In the genomic region with DNA sequence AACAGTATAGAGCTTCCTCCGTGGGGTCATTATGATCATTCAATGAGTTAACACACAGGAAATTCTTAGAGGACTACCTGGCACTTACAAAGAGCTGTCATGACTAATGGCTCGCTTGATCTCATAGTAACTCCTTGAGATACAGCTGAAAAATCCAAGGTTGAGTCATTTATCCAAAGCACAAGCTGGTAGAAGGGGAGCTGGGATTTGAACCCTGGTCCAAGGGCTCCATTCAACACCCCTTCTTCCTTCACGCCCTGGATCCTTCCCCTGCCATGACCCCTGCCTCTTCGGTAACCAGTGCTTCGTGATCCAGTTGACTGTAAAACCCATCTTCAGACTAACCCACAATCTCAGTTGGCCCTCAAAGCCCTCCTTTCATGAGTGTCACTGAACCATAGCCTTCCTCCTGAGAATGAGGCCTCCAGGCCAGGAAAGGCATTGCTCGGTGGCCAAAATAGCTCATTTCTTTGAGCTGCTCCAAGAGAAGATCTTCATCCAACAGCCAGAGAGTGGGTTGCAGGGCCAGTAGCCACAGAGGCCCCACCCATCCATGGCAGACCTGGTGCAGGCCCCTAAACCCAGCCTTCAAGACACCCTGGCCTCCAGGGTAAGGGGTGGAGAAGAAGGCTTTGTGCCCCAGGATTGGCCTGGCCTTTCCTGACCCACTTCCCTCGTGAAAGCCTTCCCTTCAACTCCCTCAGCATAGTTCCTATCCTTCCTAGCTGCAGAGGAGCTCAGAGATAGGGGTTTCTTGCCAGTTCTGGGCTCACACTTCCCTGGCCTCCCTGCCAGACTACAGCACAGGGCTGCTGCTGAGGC, we compare ENCODE assay signal across 8 cellular contexts. TPM values are rescaled to one million over a fixed set of nuclear protein-coding genes. Genes with fewer than 3 reads are reported as not detected.
A peak's percentile ranks its signal among the peaks of the same experiment; 100 is the strongest.
DNase-seq lines count a peak whose midpoint lies in the region; ATAC-seq and TF ChIP-seq lines count a peak whose summit lies in the region.

No MANE protein-coding gene starts in this region.

- no peak for TF ChIP-seq RAD21 in liver (IDR thresholded peaks at IDR 0.05)

- TF ChIP-seq CTCF in body of pancreas (IDR thresholded peaks at IDR 0.05) (no peak), liver (IDR thresholded peaks at IDR 0.05; ENCODE audit: low read depth, low read length, missing input control) (no peak), type B pancreatic cell (conservative IDR thresholded peaks at IDR 0.05) (no peak), endothelial cell (IDR thresholded peaks at IDR 0.05; ENCODE audit: unreplicated experiment) (no peak)

- H3K9ac ChIP-seq in liver (ENCODE audit: low read depth in 1 of 2, low read length in 2 of 2): peak overlapping the region in 1 of 2 donors; percentile 29

- H3K27me3 ChIP-seq in body of pancreas (no peaks in the 10 kb centered on the region), liver (ENCODE audit: control insufficient read depth in 4 of 4, insufficient read depth in 4 of 4, low read length in 3 of 4) (no peaks in the 10 kb centered on the region)

- H3K27me3 Mint-ChIP-seq in activated CD4-positive, alpha-beta T cell treated with anti-CD3 and anti-CD28 coated beads, Interleukin-2, amount 10 ng/mL, durations not matched to agents 24 days and 14 days: no peaks in the 10 kb centered on the region
- peaks cover 20% of the 10 kb centered on the region for H3K27me3 Mint-ChIP-seq in type B pancreatic cell
- peaks cover 9% of the 10 kb centered on the region for H3K27me3 Mint-ChIP-seq in endothelial cell (ENCODE audit: unreplicated experiment)

- H3K4me1 ChIP-seq in body of pancreas: peaks cover 87% of the 10 kb centered on the region
- peaks cover 7 to 59% (median 28%) of the 10 kb centered on the region in 4 donors for H3K4me1 ChIP-seq in liver (ENCODE audit: control insufficient read depth in 4 of 4, insufficient read depth in 4 of 4, low read length in 3 of 4)

- peak overlapping the region; percentile 95 to 100 (median 98) for H3K27ac ChIP-seq in body of pancreas
- peak overlapping the region; percentile 91 to 97 for H3K27ac ChIP-seq in liver (ENCODE audit: low read depth in 1 of 2, low read length in 2 of 2)

- intact Hi-C loops in activated CD4-positive, alpha-beta T cell treated with anti-CD3 and anti-CD28 coated beads, Interleukin-2, amount 10 ng/mL, durations not matched to agents 24 days and 14 days (cut with micrococcal nuclease): loop anchor here (5.0 kb wide), 3 partner anchors 32 to 418 kb away; no protein-coding TSS in a partner anchor
- intact Hi-C loops in body of pancreas (cut with DNase I): no loop called here

- H3K27ac Mint-ChIP-seq in activated CD4-positive, alpha-beta T cell treated with anti-CD3 and anti-CD28 coated beads, Interleukin-2, amount 10 ng/mL, durations not matched to agents 24 days and 14 days: peak overlapping the region; percentile 88
- H3K27ac Mint-ChIP-seq in type B pancreatic cell (peak overlapping the region; percentile 99), endothelial cell (ENCODE audit: unreplicated experiment) (no peak overlapping the region)

- no peaks in the 10 kb centered on the region for H3K9me3 Mint-ChIP-seq in activated CD4-positive, alpha-beta T cell treated with anti-CD3 and anti-CD28 coated beads, Interleukin-2, amount 10 ng/mL, durations not matched to agents 24 days and 14 days
- H3K9me3 Mint-ChIP-seq in type B pancreatic cell (peaks cover 3% of the 10 kb centered on the region), endothelial cell (ENCODE audit: unreplicated experiment) (no peaks in the 10 kb centered on the region)

- DNase-seq in activated CD4-positive, alpha-beta T cell treated with anti-CD3 and anti-CD28 coated beads, Interleukin-2, amount 10 ng/mL, durations not matched to agents 24 days and 14 days: no peak
- no peak for DNase-seq in activated CD4-positive, alpha-beta T cell treated with anti-CD3 and anti-CD28 coated beads for 1 hour
- DNase-seq in body of pancreas: peak; percentile 35 to 50 (median 40)
- DNase-seq in type B pancreatic cell (ENCODE audit: extremely low spot score, unreplicated experiment): peak; percentile 62
- no peak for DNase-seq in NCI-H1105 treated with DMSO at 0.1 percent for 48 hours (lab: John Stamatoyannopoulos, UW)
- no peak for DNase-seq in endothelial cell (ENCODE audit: low spot score)
- no peak for DNase-seq in retina

- H3K9me3 ChIP-seq in body of pancreas (no peaks in the 10 kb centered on the region), liver (ENCODE audit: control insufficient read depth in 4 of 4, low read length in 3 of 4) (no peaks in the 10 kb centered on the region)

- H3K4me3 ChIP-seq in body of pancreas (no peak overlapping the region), liver (ENCODE audit: low read depth in 1 of 3, low read length in 3 of 3) (no peak overlapping the region)

- TF ChIP-seq POLR2A in body of pancreas (IDR thresholded peaks at IDR 0.05): no peak

- peaks cover 42% of the 10 kb centered on the region for H3K36me3 Mint-ChIP-seq in activated CD4-positive, alpha-beta T cell treated with anti-CD3 and anti-CD28 coated beads, Interleukin-2, amount 10 ng/mL, durations not matched to agents 24 days and 14 days (ENCODE audit: low read depth)
- H3K36me3 Mint-ChIP-seq in type B pancreatic cell: peaks cover 36% of the 10 kb centered on the region
- H3K36me3 Mint-ChIP-seq in endothelial cell (ENCODE audit: low read depth, unreplicated experiment): peaks cover 35% of the 10 kb centered on the region

- ATAC-seq in body of pancreas: no peak

- peaks cover 83% of the 10 kb centered on the region for H3K4me1 Mint-ChIP-seq in activated CD4-positive, alpha-beta T cell treated with anti-CD3 and anti-CD28 coated beads, Interleukin-2, amount 10 ng/mL, durations not matched to agents 24 days and 14 days
- H3K4me1 Mint-ChIP-seq in type B pancreatic cell (ENCODE audit: unreplicated experiment) (peaks cover 49% of the 10 kb centered on the region), endothelial cell (ENCODE audit: unreplicated experiment) (peaks cover 50% of the 10 kb centered on the region)

- H3K36me3 ChIP-seq in body of pancreas (replicated peaks in 1 of 2; ENCODE audit: insufficient read depth in 1 of 2, low read depth in 2 of 2) (peaks cover 0 to 9% of the 10 kb centered on the region in 2 donors), liver (ENCODE audit: control insufficient read depth in 4 of 4, insufficient read depth in 3 of 4, low read depth in 1 of 4, low read length in 3 of 4) (peaks cover 0 to 5% (median 1%) of the 10 kb centered on the region in 4 donors)

- WGBS in body of pancreas, 2 donors: 66 to 72% methylated on average over 6 to 7 of the region's 7 CpGs
- WGBS in liver: 65% methylated on average over 7 of the region's 7 CpGs

- H3K4me3 Mint-ChIP-seq in activated CD4-positive, alpha-beta T cell treated with anti-CD3 and anti-CD28 coated beads, Interleukin-2, amount 10 ng/mL, durations not matched to agents 24 days and 14 days: peak overlapping the region; percentile 80
- H3K4me3 Mint-ChIP-seq in type B pancreatic cell (no peak overlapping the region), endothelial cell (ENCODE audit: unreplicated experiment) (no peak overlapping the region)

TF ChIP-seq in liver, 16 proteins besides CTCF, POLR2A, EP300 and RAD21 (continues in another document):
- TF ChIP-seq FOXA2 (IDR thresholded peaks at IDR 0.05) (no peak), NR2F2 (IDR thresholded peaks at IDR 0.05) (no peak), ZBTB33 (IDR thresholded peaks at IDR 0.05) (no peak), YY1 (IDR thresholded peaks at IDR 0.05) (no peak), FOXA1 (IDR thresholded peaks at IDR 0.05) (no peak), EGR1 (IDR thresholded peaks at IDR 0.05; ENCODE audit: low read depth in 2 of 2) (no peak), JUND (IDR thresholded peaks at IDR 0.05) (no peak), MAX (IDR thresholded peaks at IDR 0.05) (no peak), SP1 (IDR thresholded peaks at IDR 0.05) (no peak), HNF4G (IDR thresholded peaks at IDR 0.05) (no peak), HNF4A (conservative IDR thresholded peaks at IDR 0.05) (no peak), GABPA (IDR thresholded peaks at IDR 0.05 in 1 of 2, conservative IDR thresholded peaks at IDR 0.05 in 1 of 2) (no peak), RXRA (IDR thresholded peaks at IDR 0.05) (no peak), ATF3 (IDR thresholded peaks at IDR 0.05) (no peak)

RNA-seq across cellular contexts. Expression of gene ZFP36L1, which starts 7.7 kb away (rescaled TPM):
- total RNA-seq in activated CD4-positive, alpha-beta T cell treated with anti-CD3 and anti-CD28 coated beads, Interleukin-2, amount 10 ng/mL, durations not matched to agents 24 days and 14 days: 106 TPM in 2 replicates
- total RNA-seq in body of pancreas (100 to 1,000 TPM; 155 to 365 TPM), liver (10 to 100 TPM; 25.0 to 58.2 TPM), type B pancreatic cell (ENCODE audit: low replicate concordance) (457 and 564 TPM in 2 replicates), endothelial cell (ENCODE audit: unreplicated experiment) (385 TPM)
- polyA plus RNA-seq in liver: 100 to 1,000 TPM in 1 of 2 donors, 10 to 100 TPM in 1; 80.8 to 170 TPM

Comparison
In these comparisons a context has a peak if more than half of its experiments do, and no peak if none do; other contexts are left out.
1. DNase-seq: peak in body of pancreas (4 of 4) and type B pancreatic cell (single experiment); none in activated CD4-positive, alpha-beta T cell treated with anti-CD3 and anti-CD28 coated beads, Interleukin-2, amount 10 ng/mL, durations not matched to agents 24 days and 14 days (single experiment), activated CD4-positive, alpha-beta T cell treated with anti-CD3 and anti-CD28 coated beads for 1 hour (single experiment), NCI-H1105 treated with DMSO at 0.1 percent for 48 hours (single experiment), endothelial cell (single experiment) and retina (single experiment).